ENCODE assay signal across 26 cellular contexts in genomic region chr17:19657182-19657581, GRCh38. TPM values are rescaled to one million over a fixed set of nuclear protein-coding genes. Genes with fewer than 3 reads are reported as not detected.
DNase-seq lines count a peak whose midpoint lies in the region; ATAC-seq and TF ChIP-seq lines count a peak whose summit lies in the region.
"Had no signal": no experiment of that assay in that cellular context is flagged by ENCODE, and none has a peak within 500 bp of the region (broad histone marks: within the 10 kb centered on the region; RNA-seq: fewer than 3 reads in every experiment).

No MANE protein-coding gene starts in this region.

- WGBS in prostate gland: 29% methylated on average over 2 of the region's 2 CpGs

- no peaks in the 10 kb centered on the region for H3K27me3 ChIP-seq in prostate gland (replicated peaks; ENCODE audit: insufficient read depth)
- H3K27me3 ChIP-seq: BE2C had no signal

- no peak for TF ChIP-seq POLR2A in prostate gland (IDR thresholded peaks at IDR 0.05)

- intact Hi-C loops in prostate gland (cut with DNase I): no loop called here

- DNase-seq in islet precursor cell (peak; percentile 28), prostate gland (ENCODE audit: low spot score) (no peak), ecto neural progenitor cell (ENCODE audit: low spot score) (no peak), NCI-H526 (lab: John Stamatoyannopoulos, UW) (no peak), kidney tubule cell (ENCODE audit: low spot score) (no peak)
- DNase-seq: BE2C; DMS79 treated with DMSO at 0.1 percent for 48 hours; GM23248; KG1; NCI-H1092; NCI-H1436 treated with DMSO at 0.1 percent for 48 hours; NCI-H2029; NCI-H2227 treated with DMSO at 0.1 percent for 48 hours; NCI-H510A; NCI-H774; NK-92 treated with Interleukin-12 subunit alpha and Interleukin-12 subunit beta, amount 100 ng/mL, for 24 hours had no signal

- no peak for ATAC-seq in GM19328 (IDR thresholded peaks at IDR 0.05; ENCODE audit: unreplicated experiment)
- ATAC-seq: A549, GM12878, Right ventricle myocardium inferior had no signal

- no peaks in the 10 kb centered on the region for H3K9me3 ChIP-seq in prostate gland
- H3K9me3 ChIP-seq: A549, BE2C had no signal

- H3K27ac ChIP-seq in C4-2B (peak overlapping the region; percentile 83), VCaP (peak overlapping the region; percentile 61), prostate gland (peak overlapping the region; percentile 26 to 67)
- H3K27ac ChIP-seq: GM23248 had no signal

- peaks cover 0 to 7% of the 10 kb centered on the region in 2 donors for H3K36me3 ChIP-seq in prostate gland
- H3K36me3 ChIP-seq: BE2C had no signal

- no peak for TF ChIP-seq CTCF in C4-2B (conservative IDR thresholded peaks at IDR 0.05)
- TF ChIP-seq CTCF in VCaP (conservative IDR thresholded peaks at IDR 0.05): no peak
- no peak for TF ChIP-seq CTCF in prostate gland (IDR thresholded peaks at IDR 0.05)

- no peak overlapping the region for H3K4me3 ChIP-seq in prostate gland
- H3K4me3 ChIP-seq: A549, GM12878, GM23248, HAP-1 had no signal

- peaks cover 17% of the 10 kb centered on the region for H3K4me1 ChIP-seq in prostate gland (replicated peaks)
- H3K4me1 ChIP-seq: BE2C, HAP-1 had no signal

RNA-seq across cellular contexts. Expression of gene ALDH3A2, which starts 8.6 kb away (rescaled TPM):
- 100 to 1,000 TPM; 202 to 357 TPM for total RNA-seq in prostate gland

RNA-seq across cellular contexts. Expression of gene SLC47A2, which starts 59.2 kb away (rescaled TPM):
- total RNA-seq in prostate gland: not detected
- total RNA-seq: CD4-positive, CD25-positive, alpha-beta regulatory T cell; GM12878; GM23248; HT1080; Right ventricle myocardium inferior; SK-MEL-5 had no signal
